In genomic region chr10:43121444-43121843, GRCh38 we compare ENCODE assay signal across 10 cellular contexts. TPM values are rescaled to one million over a fixed set of nuclear protein-coding genes. Genes with fewer than 3 reads are reported as not detected.
DNase-seq lines count a peak whose midpoint lies in the region; ATAC-seq and TF ChIP-seq lines count a peak whose summit lies in the region.
"Had no signal": no experiment of that assay in that cellular context is flagged by ENCODE, and none has a peak within 500 bp of the region (broad histone marks: within the 10 kb centered on the region; RNA-seq: fewer than 3 reads in every experiment).

No MANE protein-coding gene starts in this region.

- H3K36me3 Mint-ChIP-seq in activated naive CD8-positive, alpha-beta T cell treated with anti-CD3 and anti-CD28 coated beads, Interleukin-2, amount 50 U/mL, for 24 hours (ENCODE audit: low read depth): no peaks in the 10 kb centered on the region

- H3K27ac ChIP-seq in sigmoid colon: peak overlapping the region in 1 of 4 donors; percentile 1
- H3K27ac ChIP-seq: PC-9 had no signal

- ATAC-seq in activated CD4-positive, CD25-positive, alpha-beta regulatory T cell treated with anti-CD3 and anti-CD28 coated beads, Interleukin-2, amount 50 U/mL, for 24 hours: no peak
- peak; percentile 11 for ATAC-seq in HG02884 (IDR thresholded peaks at IDR 0.05; ENCODE audit: unreplicated experiment)
- ATAC-seq in activated naive CD8-positive, alpha-beta T cell treated with anti-CD3 and anti-CD28 coated beads, Interleukin-2, amount 50 U/mL, for 24 hours: no peak

- intact Hi-C loops in posterior vena cava (cut with DNase I) (no loop called here), sigmoid colon (cut with DNase I) (no loop called here)

- no peaks in the 10 kb centered on the region for H3K36me3 ChIP-seq in sigmoid colon

- H3K4me3 Mint-ChIP-seq in activated naive CD8-positive, alpha-beta T cell treated with anti-CD3 and anti-CD28 coated beads, Interleukin-2, amount 50 U/mL, for 24 hours: no peak overlapping the region

- 73 to 87% methylated on average over 1 of the region's 1 CpG for WGBS in sigmoid colon, 2 donors

- peaks cover 29% of the 10 kb centered on the region for H3K4me1 Mint-ChIP-seq in activated naive CD8-positive, alpha-beta T cell treated with anti-CD3 and anti-CD28 coated beads, Interleukin-2, amount 50 U/mL, for 24 hours

- H3K27me3 Mint-ChIP-seq in activated naive CD8-positive, alpha-beta T cell treated with anti-CD3 and anti-CD28 coated beads, Interleukin-2, amount 50 U/mL, for 24 hours: no peaks in the 10 kb centered on the region

- no peaks in the 10 kb centered on the region for H3K9me3 ChIP-seq in sigmoid colon

- H3K4me3 ChIP-seq in sigmoid colon: no peak overlapping the region
- H3K4me3 ChIP-seq: PC-9 had no signal

- no peak for TF ChIP-seq POLR2A in sigmoid colon (IDR thresholded peaks at IDR 0.05)

- no peak for TF ChIP-seq EP300 in sigmoid colon (IDR thresholded peaks at IDR 0.05)

- TF ChIP-seq CTCF in sigmoid colon (IDR thresholded peaks at IDR 0.05): no peak

- H3K4me1 ChIP-seq in sigmoid colon: no peaks in the 10 kb centered on the region

- peak overlapping the region; percentile 85 for H3K27ac Mint-ChIP-seq in activated naive CD8-positive, alpha-beta T cell treated with anti-CD3 and anti-CD28 coated beads, Interleukin-2, amount 50 U/mL, for 24 hours

- no peaks in the 10 kb centered on the region for H3K27me3 ChIP-seq in sigmoid colon

- DNase-seq in activated CD4-positive, CD25-positive, alpha-beta regulatory T cell treated with anti-CD3 and anti-CD28 coated beads, Interleukin-2, amount 50 U/mL, for 72 hours: peak; percentile 34
- DNase-seq in activated naive CD8-positive, alpha-beta T cell treated with anti-CD3 and anti-CD28 coated beads, Interleukin-2, amount 50 U/mL, for 24 hours: peak; percentile 11
- DNase-seq in posterior vena cava (ENCODE audit: low spot score) (peak; percentile 74), DMS53 (lab: John Stamatoyannopoulos, UW) (no peak), sigmoid colon (no peak), DMS153 (lab: John Stamatoyannopoulos, UW) (no peak)
- DNase-seq: NCI-H1092, PC-9 had no signal

- no peaks in the 10 kb centered on the region for H3K9me3 Mint-ChIP-seq in activated naive CD8-positive, alpha-beta T cell treated with anti-CD3 and anti-CD28 coated beads, Interleukin-2, amount 50 U/mL, for 24 hours

RNA-seq across cellular contexts. Expression of gene CSGALNACT2, which starts 16.8 kb away (rescaled TPM):
- total RNA-seq in posterior vena cava (10 to 100 TPM; 31.1 to 31.8 TPM), sigmoid colon (10 to 100 TPM; 25.0 to 37.1 (median 30.9) TPM)
- 1 to 10 TPM; 3.2 to 6.9 (median 6.0) TPM for polyA plus RNA-seq in sigmoid colon

RNA-seq across cellular contexts. Expression of gene RET, which starts 44.6 kb away (rescaled TPM):
- total RNA-seq in posterior vena cava (1 to 10 TPM; 1.0 to 1.3 TPM), sigmoid colon (1 to 10 TPM; 1.8 to 6.5 (median 4.6) TPM)
- 1 to 10 TPM in 1 of 3 donors, not detected in 2; 3.4 TPM for polyA plus RNA-seq in sigmoid colon
- total RNA-seq: PC-9 had no signal

Comparison
In these comparisons a context has a peak if more than half of its experiments do, and no peak if none do; other contexts are left out.
1. DNase-seq: peak in activated CD4-positive, CD25-positive, alpha-beta regulatory T cell treated with anti-CD3 and anti-CD28 coated beads, Interleukin-2, amount 50 U/mL, for 72 hours (single experiment), activated naive CD8-positive, alpha-beta T cell treated with anti-CD3 and anti-CD28 coated beads, Interleukin-2, amount 50 U/mL, for 24 hours (single experiment) and posterior vena cava (single experiment); none in DMS53 (single experiment), sigmoid colon (single experiment) and DMS153 (single experiment).